Comparison of ENCODE assay signal across 2 cellular contexts in genomic region chr3:156793851-156794250, GRCh38.
TF ChIP-seq lines count a peak whose summit lies in the region.

No MANE protein-coding gene starts in this region.

TF ChIP-seq in HepG2, 621 proteins besides CTCF, POLR2A, EP300 and RAD21:
- no peak for TF ChIP-seq ZFP36 (IDR thresholded peaks at IDR 0.05; ENCODE audit: borderline replicate concordance, low read depth, low read length, partially characterized antibody)
- TF ChIP-seq ZNF589 (CRISPR knock-in tag; conservative IDR thresholded peaks at IDR 0.05): no peak
- no peak for TF ChIP-seq ZFP90 (CRISPR knock-in tag; IDR thresholded peaks at IDR 0.05; ENCODE audit: borderline replicate concordance)
- no peak for TF ChIP-seq HNF1A (IDR thresholded peaks at IDR 0.05; ENCODE audit: low read depth)
- no peak for TF ChIP-seq HNF1A (CRISPR knock-in tag; IDR thresholded peaks at IDR 0.05; ENCODE audit: borderline replicate concordance)
- no peak for TF ChIP-seq TSC22D2 (CRISPR knock-in tag; IDR thresholded peaks at IDR 0.05; ENCODE audit: borderline replicate concordance)
- no peak for TF ChIP-seq NFATC3 (CRISPR knock-in tag; IDR thresholded peaks at IDR 0.05)
- no peak for TF ChIP-seq ATF4 (CRISPR knock-in tag; IDR thresholded peaks at IDR 0.05)
- no peak for TF ChIP-seq TCF7L2 (IDR thresholded peaks at IDR 0.05; ENCODE audit: low read depth, low read length)
- no peak for TF ChIP-seq ZNF879 (CRISPR knock-in tag; IDR thresholded peaks at IDR 0.05)
- no peak for TF ChIP-seq IKZF4 (CRISPR knock-in tag; IDR thresholded peaks at IDR 0.05; ENCODE audit: borderline replicate concordance, low read depth, not compliant biosample characterization)
- no peak for TF ChIP-seq YY1 (IDR thresholded peaks at IDR 0.05; ENCODE audit: insufficient read depth, insufficient replicate concordance, low read depth, low read length)
- TF ChIP-seq ZNF225 (CRISPR knock-in tag; IDR thresholded peaks at IDR 0.05): no peak
- TF ChIP-seq KAT2B (IDR thresholded peaks at IDR 0.05; ENCODE audit: borderline replicate concordance, low read depth, low read length): no peak
- TF ChIP-seq ZZZ3 (CRISPR knock-in tag; IDR thresholded peaks at IDR 0.05; ENCODE audit: borderline replicate concordance): no peak
- no peak for TF ChIP-seq SSRP1 (CRISPR knock-in tag; IDR thresholded peaks at IDR 0.05)
- TF ChIP-seq EEA1 (CRISPR knock-in tag; IDR thresholded peaks at IDR 0.05; ENCODE audit: borderline replicate concordance): no peak
- no peak for TF ChIP-seq EZH2 (conservative IDR thresholded peaks at IDR 0.05; ENCODE audit: low read depth, low read length)
- no peak for TF ChIP-seq ZNF317 (CRISPR knock-in tag; IDR thresholded peaks at IDR 0.05)
- TF ChIP-seq CEBPB (IDR thresholded peaks at IDR 0.05; ENCODE audit: borderline replicate concordance, low read depth, low read length): no peak
TF ChIP-seq in HepG2: peak in this region for 0.

TF ChIP-seq in K562, 482 proteins besides CTCF, POLR2A, EP300 and RAD21:
- TF ChIP-seq ZKSCAN1 (IDR thresholded peaks at IDR 0.05; ENCODE audit: low read depth, low read length) (no peak), NFRKB (IDR thresholded peaks at IDR 0.05; ENCODE audit: low read depth) (0 out of 2 replicates have a peak, but pooled peaks have one; percentile 16), FOSL1 (tag; conservative IDR thresholded peaks at IDR 0.05) (peak; percentile 18; the same call in 1 of the 2 replicates)
